Comparison of ENCODE assay signal across 8 cellular contexts in the genomic region with DNA sequence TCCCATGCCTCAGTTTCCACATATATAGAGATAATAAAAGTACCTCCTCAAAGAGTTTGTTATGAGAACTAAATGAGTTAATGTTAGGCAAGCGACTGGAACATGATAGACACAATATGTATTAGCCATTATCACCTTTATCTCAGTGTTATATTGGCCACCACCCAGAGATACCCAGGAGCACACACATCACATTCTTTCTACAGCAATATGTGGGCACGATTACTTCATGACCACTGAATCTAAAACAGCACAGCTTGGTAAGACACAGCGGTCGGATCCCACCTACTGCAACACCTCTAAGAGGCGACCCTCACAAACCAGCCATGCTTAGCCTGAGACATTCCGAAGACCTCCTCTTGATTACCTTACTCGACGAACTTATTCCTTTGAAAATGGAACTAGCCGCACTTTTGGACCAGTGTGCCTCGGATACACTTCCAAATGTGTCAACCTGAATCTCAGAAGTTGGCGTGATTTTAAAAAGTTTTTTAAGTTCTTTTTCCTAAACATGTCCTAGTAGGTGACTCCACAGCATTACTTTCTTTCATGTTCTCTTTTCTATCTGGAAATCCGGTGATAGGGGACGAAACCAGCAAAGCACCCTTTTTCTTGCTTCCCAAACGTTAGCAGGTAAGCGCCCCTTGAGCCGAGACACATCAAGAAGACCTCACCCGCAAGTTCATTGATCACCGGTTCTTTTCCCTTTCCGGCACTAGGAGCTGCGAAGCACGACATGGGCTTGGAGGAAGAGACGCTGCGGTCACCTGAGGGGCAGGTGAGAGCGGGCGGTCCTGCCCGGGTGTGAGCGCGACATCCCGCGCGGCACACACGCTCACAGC. TPM values are rescaled to one million over a fixed set of nuclear protein-coding genes. Genes with fewer than 3 reads are reported as not detected.
DNase-seq lines count a peak whose midpoint lies in the region; ATAC-seq and TF ChIP-seq lines count a peak whose summit lies in the region.

No MANE protein-coding gene starts in this region.

- CTCF ChIA-PET in activated CD4-positive, alpha-beta memory T cell treated with anti-CD3 and anti-CD28 coated beads, Interleukin-2, amount 10 ng/mL, durations not matched to agents 7 days and 5 days (lab: Charles Lee), result no interaction called here

- peaks cover 46% of the 10 kb centered on the region for H3K4me1 Mint-ChIP-seq in activated CD4-positive, alpha-beta memory T cell treated with anti-CD3 and anti-CD28 coated beads, Interleukin-2, amount 10 ng/mL, durations not matched to agents 7 days and 5 days

- peak overlapping the region; percentile 86 for H3K4me3 Mint-ChIP-seq in activated CD4-positive, alpha-beta memory T cell treated with anti-CD3 and anti-CD28 coated beads, Interleukin-2, amount 10 ng/mL, durations not matched to agents 7 days and 5 days

- peaks cover 16% of the 10 kb centered on the region for H3K36me3 Mint-ChIP-seq in activated CD4-positive, alpha-beta memory T cell treated with anti-CD3 and anti-CD28 coated beads, Interleukin-2, amount 10 ng/mL, durations not matched to agents 7 days and 5 days (ENCODE audit: low read depth)

- no peaks in the 10 kb centered on the region for H3K36me3 ChIP-seq in iPS DF 6.9 (ENCODE audit: control insufficient read depth, insufficient read depth, low read length)
- H3K36me3 ChIP-seq in spleen, result peaks cover 0 to 10% (median 4%) of the 10 kb centered on the region in 6 donors

- H3K4me3 ChIP-seq in iPS DF 6.9 (ENCODE audit: low read length) (peak overlapping the region; percentile 98; the same call in 1 of the 2 replicates), spleen (peak overlapping the region; percentile 89 to 98 (median 96))

- in situ Hi-C loops in G401 (cut with HindIII; ENCODE audit: low sequenced_read_pairs), result no loop called here

- TF ChIP-seq CTCF in spleen (IDR thresholded peaks at IDR 0.05 in 8 of 11, conservative IDR thresholded peaks at IDR 0.05 in 3 of 11), result no peak

- H3K4me1 ChIP-seq in iPS DF 6.9 (ENCODE audit: control insufficient read depth, insufficient read depth, low read length) (peaks cover 5% of the 10 kb centered on the region), spleen (peaks cover 0 to 52% (median 27%) of the 10 kb centered on the region in 6 donors)

- no CpG with 5 or more reads among the region's 32 CpGs for WGBS in iPS DF 6.9 (ENCODE audit: insufficient coverage, insufficient read length)
- WGBS in spleen, 5 donors, result 30 to 32% (median 31%) methylated on average over 32 of the region's 32 CpGs

- H3K27me3 ChIP-seq in iPS DF 6.9 (ENCODE audit: control insufficient read depth, insufficient read depth, low read length), result no peaks in the 10 kb centered on the region
- no peaks in the 10 kb centered on the region for H3K27me3 ChIP-seq in spleen (replicated peaks in 1 of 7)

- H3K27ac ChIP-seq in iPS DF 6.9 (ENCODE audit: low read length) (no peak overlapping the region), spleen (peak overlapping the region in 6 of 8 donors; percentile 81 to 93 (median 88))

- H3K9me3 Mint-ChIP-seq in activated CD4-positive, alpha-beta memory T cell treated with anti-CD3 and anti-CD28 coated beads, Interleukin-2, amount 10 ng/mL, durations not matched to agents 7 days and 5 days, result no peaks in the 10 kb centered on the region

- peak overlapping the region; percentile 69 for H3K27ac Mint-ChIP-seq in activated CD4-positive, alpha-beta memory T cell treated with anti-CD3 and anti-CD28 coated beads, Interleukin-2, amount 10 ng/mL, durations not matched to agents 7 days and 5 days

- POLR2A ChIA-PET in activated CD4-positive, alpha-beta memory T cell treated with anti-CD3 and anti-CD28 coated beads, Interleukin-2, amount 10 ng/mL, durations not matched to agents 7 days and 5 days (lab: Charles Lee), result no interaction called here

- intact Hi-C loops in spleen (cut with DNase I; ENCODE audit: low total_unique reads), result no loop called here

- ATAC-seq in HG03108 (IDR thresholded peaks at IDR 0.05; ENCODE audit: unreplicated experiment) (peak; percentile 7), HG03571 (IDR thresholded peaks at IDR 0.05; ENCODE audit: unreplicated experiment) (no peak)

- TF ChIP-seq POLR2A in spleen (IDR thresholded peaks at IDR 0.05), result no peak

- H3K27me3 Mint-ChIP-seq in activated CD4-positive, alpha-beta memory T cell treated with anti-CD3 and anti-CD28 coated beads, Interleukin-2, amount 10 ng/mL, durations not matched to agents 7 days and 5 days, result no peaks in the 10 kb centered on the region

- H3K9me3 ChIP-seq in iPS DF 6.9 (ENCODE audit: control insufficient read depth, insufficient read depth, low read length) (no peaks in the 10 kb centered on the region), spleen (no peaks in the 10 kb centered on the region)

- DNase-seq in G401 (ENCODE audit: low spot score), result peak; percentile 38
- DNase-seq in activated CD4-positive, alpha-beta memory T cell treated with anti-CD3 and anti-CD28 coated beads, Interleukin-2, amount 10 ng/mL, durations not matched to agents 7 days and 5 days, result no peak
- DNase-seq in iPS DF 6.9 (ENCODE audit: low read depth, low spot score), result no peak
- no peak for DNase-seq in spleen
- no peak for DNase-seq in activated effector memory CD4-positive, alpha-beta T cell treated with Interleukin-2 at 50 U/mL for 16 hours
- no peak for DNase-seq in HCEC 1CT

RNA-seq across cellular contexts. Expression of gene GMDS, which starts 0.9 kb away (rescaled TPM):
- total RNA-seq in G401 (2014; rRNA removed; shearing (Covaris generic)), result 5.3 and 5.8 TPM in 2 replicates
- total RNA-seq in activated CD4-positive, alpha-beta memory T cell treated with anti-CD3 and anti-CD28 coated beads, Interleukin-2, amount 10 ng/mL, durations not matched to agents 7 days and 5 days, result 10 to 100 TPM; 23.7 to 24.7 TPM
- total RNA-seq in spleen, result 10 to 100 TPM; 16.5 to 30.8 (median 17.9) TPM
- polyA plus RNA-seq in spleen, result 10 to 100 TPM in 2 of 3 donors, 1 to 10 TPM in 1; 9.1 to 21.6 (median 13.3) TPM
